ENCODE assay signal across 1 cellular context in the genomic region with DNA sequence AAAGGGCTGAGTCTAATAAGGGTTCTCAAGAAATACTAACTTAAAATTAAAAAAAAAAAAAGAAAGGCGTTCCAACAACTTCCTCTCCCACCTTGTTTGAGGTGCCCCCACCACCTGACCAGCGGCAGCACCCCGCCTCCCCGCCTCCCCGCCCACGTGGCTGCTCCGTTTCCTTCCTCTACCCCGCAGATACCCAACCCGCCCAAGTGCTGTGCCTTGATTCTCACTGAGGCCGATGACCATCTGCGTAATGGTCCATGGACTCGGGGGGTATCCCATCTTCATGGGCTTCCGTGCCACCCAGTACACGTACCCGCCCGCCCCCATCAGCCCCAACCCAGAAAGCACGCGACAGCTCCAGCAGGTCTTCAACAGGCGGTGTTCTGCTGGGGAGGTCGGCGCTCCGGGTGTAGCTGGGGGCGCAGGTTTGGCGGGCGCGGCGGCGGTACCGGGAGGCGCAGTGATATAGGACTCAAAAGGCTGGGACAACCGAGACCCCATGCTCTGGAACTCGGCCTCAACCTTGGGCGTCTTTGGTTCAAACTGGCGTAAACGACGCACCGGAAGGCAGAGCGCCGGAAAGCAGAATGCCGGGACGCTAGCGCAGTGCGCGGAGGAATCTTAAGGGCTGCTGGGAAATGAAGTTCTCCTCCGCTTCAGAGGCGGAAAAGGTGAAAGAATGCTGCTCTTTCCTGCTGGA.
A peak's percentile ranks its signal among the peaks of the same experiment; 100 is the strongest.
TF ChIP-seq lines count a peak whose summit lies in the region.

A gene with protein sequence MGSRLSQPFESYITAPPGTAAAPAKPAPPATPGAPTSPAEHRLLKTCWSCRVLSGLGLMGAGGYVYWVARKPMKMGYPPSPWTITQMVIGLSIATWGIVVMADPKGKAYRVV (minus strand): TSS at position 545 of the 700 bp plus-strand sequence. CDS start 44 bp downstream, at position 501.

TF ChIP-seq in HepG2, 621 proteins besides CTCF, POLR2A, EP300 and RAD21 (continued from another document and continues in another):
- TF ChIP-seq REXO4 (CRISPR knock-in tag; IDR thresholded peaks at IDR 0.05; ENCODE audit: borderline replicate concordance): no peak
- TF ChIP-seq MEF2D (CRISPR knock-in tag; IDR thresholded peaks at IDR 0.05): peak; percentile 66; the same call in 1 of the 2 replicates
- no peak for TF ChIP-seq ZNF607 (CRISPR knock-in tag; IDR thresholded peaks at IDR 0.05; ENCODE audit: borderline replicate concordance)
- TF ChIP-seq, protein P1, sequence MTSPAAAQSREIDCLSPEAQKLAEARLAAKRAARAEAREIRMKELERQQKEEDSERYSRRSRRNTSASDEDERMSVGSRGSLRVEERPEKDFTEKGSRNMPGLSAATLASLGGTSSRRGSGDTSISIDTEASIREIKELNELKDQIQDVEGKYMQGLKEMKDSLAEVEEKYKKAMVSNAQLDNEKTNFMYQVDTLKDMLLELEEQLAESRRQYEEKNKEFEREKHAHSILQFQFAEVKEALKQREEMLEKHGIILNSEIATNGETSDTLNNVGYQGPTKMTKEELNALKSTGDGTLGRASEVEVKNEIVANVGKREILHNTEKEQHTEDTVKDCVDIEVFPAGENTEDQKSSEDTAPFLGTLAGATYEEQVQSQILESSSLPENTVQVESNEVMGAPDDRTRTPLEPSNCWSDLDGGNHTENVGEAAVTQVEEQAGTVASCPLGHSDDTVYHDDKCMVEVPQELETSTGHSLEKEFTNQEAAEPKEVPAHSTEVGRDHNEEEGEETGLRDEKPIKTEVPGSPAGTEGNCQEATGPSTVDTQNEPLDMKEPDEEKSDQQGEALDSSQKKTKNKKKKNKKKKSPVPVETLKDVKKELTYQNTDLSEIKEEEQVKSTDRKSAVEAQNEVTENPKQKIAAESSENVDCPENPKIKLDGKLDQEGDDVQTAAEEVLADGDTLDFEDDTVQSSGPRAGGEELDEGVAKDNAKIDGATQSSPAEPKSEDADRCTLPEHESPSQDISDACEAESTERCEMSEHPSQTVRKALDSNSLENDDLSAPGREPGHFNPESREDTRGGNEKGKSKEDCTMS (CRISPR knock-in tag; conservative IDR thresholded peaks at IDR 0.05): no peak
- 0 out of 2 replicates have a peak, but pooled peaks have one; percentile 26 for TF ChIP-seq ERF (CRISPR knock-in tag; IDR thresholded peaks at IDR 0.05)
- TF ChIP-seq MLLT10 (CRISPR knock-in tag; IDR thresholded peaks at IDR 0.05): no peak
- peak; percentile 72 for TF ChIP-seq AGO2 (optimal IDR thresholded peaks at IDR 0.05; ENCODE audit: low read depth, low read length)
- TF ChIP-seq NFYB (CRISPR knock-in tag; IDR thresholded peaks at IDR 0.05): no peak; the same call in 1 of the 2 replicates
- no peak for TF ChIP-seq TARDBP (CRISPR knock-in tag; IDR thresholded peaks at IDR 0.05)
- peak; percentile 39; the same call in 1 of the 2 replicates for TF ChIP-seq HDAC2 (CRISPR knock-in tag; IDR thresholded peaks at IDR 0.05)
- TF ChIP-seq, protein P2, sequence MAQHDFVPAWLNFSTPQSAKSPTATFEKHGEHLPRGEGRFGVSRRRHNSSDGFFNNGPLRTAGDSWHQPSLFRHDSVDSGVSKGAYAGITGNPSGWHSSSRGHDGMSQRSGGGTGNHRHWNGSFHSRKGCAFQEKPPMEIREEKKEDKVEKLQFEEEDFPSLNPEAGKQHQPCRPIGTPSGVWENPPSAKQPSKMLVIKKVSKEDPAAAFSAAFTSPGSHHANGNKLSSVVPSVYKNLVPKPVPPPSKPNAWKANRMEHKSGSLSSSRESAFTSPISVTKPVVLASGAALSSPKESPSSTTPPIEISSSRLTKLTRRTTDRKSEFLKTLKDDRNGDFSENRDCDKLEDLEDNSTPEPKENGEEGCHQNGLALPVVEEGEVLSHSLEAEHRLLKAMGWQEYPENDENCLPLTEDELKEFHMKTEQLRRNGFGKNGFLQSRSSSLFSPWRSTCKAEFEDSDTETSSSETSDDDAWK (CRISPR knock-in tag; IDR thresholded peaks at IDR 0.05): no peak
- no peak for TF ChIP-seq ZNF547 (CRISPR knock-in tag; IDR thresholded peaks at IDR 0.05)
- peak; percentile 83 for TF ChIP-seq RBFOX2 (IDR thresholded peaks at IDR 0.05; ENCODE audit: low read depth, low read length)
- TF ChIP-seq, protein P3, sequence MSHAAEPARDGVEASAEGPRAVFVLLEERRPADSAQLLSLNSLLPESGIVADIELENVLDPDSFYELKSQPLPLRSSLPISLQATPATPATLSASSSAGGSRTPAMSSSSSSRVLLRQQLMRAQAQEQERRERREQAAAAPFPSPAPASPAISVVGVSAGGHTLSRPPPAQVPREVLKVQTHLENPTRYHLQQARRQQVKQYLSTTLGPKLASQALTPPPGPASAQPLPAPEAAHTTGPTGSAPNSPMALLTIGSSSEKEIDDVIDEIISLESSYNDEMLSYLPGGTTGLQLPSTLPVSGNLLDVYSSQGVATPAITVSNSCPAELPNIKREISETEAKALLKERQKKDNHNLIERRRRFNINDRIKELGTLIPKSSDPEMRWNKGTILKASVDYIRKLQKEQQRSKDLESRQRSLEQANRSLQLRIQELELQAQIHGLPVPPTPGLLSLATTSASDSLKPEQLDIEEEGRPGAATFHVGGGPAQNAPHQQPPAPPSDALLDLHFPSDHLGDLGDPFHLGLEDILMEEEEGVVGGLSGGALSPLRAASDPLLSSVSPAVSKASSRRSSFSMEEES (CRISPR knock-in tag; IDR thresholded peaks at IDR 0.05): no peak
- TF ChIP-seq, protein P4, sequence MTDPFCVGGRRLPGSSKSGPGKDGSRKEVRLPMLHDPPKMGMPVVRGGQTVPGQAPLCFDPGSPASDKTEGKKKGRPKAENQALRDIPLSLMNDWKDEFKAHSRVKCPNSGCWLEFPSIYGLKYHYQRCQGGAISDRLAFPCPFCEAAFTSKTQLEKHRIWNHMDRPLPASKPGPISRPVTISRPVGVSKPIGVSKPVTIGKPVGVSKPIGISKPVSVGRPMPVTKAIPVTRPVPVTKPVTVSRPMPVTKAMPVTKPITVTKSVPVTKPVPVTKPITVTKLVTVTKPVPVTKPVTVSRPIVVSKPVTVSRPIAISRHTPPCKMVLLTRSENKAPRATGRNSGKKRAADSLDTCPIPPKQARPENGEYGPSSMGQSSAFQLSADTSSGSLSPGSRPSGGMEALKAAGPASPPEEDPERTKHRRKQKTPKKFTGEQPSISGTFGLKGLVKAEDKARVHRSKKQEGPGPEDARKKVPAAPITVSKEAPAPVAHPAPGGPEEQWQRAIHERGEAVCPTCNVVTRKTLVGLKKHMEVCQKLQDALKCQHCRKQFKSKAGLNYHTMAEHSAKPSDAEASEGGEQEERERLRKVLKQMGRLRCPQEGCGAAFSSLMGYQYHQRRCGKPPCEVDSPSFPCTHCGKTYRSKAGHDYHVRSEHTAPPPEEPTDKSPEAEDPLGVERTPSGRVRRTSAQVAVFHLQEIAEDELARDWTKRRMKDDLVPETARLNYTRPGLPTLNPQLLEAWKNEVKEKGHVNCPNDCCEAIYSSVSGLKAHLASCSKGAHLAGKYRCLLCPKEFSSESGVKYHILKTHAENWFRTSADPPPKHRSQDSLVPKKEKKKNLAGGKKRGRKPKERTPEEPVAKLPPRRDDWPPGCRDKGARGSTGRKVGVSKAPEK (CRISPR knock-in tag; IDR thresholded peaks at IDR 0.05; ENCODE audit: borderline replicate concordance): no peak; the same call in 1 of the 2 replicates
- peak; percentile 71; the same call in 1 of the 2 replicates for TF ChIP-seq ZZZ3 (CRISPR knock-in tag; IDR thresholded peaks at IDR 0.05; ENCODE audit: borderline replicate concordance)
- TF ChIP-seq NONO (IDR thresholded peaks at IDR 0.05): no peak
- TF ChIP-seq NONO (CRISPR knock-in tag; conservative IDR thresholded peaks at IDR 0.05): no peak; the same call in 1 of the 2 replicates
- TF ChIP-seq, protein P5, sequence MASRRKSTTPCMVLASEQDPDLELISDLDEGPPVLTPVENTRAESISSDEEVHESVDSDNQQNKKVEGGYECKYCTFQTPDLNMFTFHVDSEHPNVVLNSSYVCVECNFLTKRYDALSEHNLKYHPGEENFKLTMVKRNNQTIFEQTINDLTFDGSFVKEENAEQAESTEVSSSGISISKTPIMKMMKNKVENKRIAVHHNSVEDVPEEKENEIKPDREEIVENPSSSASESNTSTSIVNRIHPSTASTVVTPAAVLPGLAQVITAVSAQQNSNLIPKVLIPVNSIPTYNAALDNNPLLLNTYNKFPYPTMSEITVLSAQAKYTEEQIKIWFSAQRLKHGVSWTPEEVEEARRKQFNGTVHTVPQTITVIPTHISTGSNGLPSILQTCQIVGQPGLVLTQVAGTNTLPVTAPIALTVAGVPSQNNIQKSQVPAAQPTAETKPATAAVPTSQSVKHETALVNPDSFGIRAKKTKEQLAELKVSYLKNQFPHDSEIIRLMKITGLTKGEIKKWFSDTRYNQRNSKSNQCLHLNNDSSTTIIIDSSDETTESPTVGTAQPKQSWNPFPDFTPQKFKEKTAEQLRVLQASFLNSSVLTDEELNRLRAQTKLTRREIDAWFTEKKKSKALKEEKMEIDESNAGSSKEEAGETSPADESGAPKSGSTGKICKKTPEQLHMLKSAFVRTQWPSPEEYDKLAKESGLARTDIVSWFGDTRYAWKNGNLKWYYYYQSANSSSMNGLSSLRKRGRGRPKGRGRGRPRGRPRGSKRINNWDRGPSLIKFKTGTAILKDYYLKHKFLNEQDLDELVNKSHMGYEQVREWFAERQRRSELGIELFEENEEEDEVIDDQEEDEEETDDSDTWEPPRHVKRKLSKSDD (CRISPR knock-in tag; IDR thresholded peaks at IDR 0.05; ENCODE audit: low read depth): no peak
- no peak for TF ChIP-seq ZNF33B (CRISPR knock-in tag; IDR thresholded peaks at IDR 0.05)
- 0 out of 2 replicates have a peak, but pooled peaks have one; percentile 4 for TF ChIP-seq CREB1 (IDR thresholded peaks at IDR 0.05)
- TF ChIP-seq CREB1 (CRISPR knock-in tag; IDR thresholded peaks at IDR 0.05): peak; percentile 80
- TF ChIP-seq EZH2 (conservative IDR thresholded peaks at IDR 0.05; ENCODE audit: low read depth, low read length): no peak
- no peak for TF ChIP-seq EEA1 (CRISPR knock-in tag; IDR thresholded peaks at IDR 0.05; ENCODE audit: borderline replicate concordance)
- TF ChIP-seq, protein P6, sequence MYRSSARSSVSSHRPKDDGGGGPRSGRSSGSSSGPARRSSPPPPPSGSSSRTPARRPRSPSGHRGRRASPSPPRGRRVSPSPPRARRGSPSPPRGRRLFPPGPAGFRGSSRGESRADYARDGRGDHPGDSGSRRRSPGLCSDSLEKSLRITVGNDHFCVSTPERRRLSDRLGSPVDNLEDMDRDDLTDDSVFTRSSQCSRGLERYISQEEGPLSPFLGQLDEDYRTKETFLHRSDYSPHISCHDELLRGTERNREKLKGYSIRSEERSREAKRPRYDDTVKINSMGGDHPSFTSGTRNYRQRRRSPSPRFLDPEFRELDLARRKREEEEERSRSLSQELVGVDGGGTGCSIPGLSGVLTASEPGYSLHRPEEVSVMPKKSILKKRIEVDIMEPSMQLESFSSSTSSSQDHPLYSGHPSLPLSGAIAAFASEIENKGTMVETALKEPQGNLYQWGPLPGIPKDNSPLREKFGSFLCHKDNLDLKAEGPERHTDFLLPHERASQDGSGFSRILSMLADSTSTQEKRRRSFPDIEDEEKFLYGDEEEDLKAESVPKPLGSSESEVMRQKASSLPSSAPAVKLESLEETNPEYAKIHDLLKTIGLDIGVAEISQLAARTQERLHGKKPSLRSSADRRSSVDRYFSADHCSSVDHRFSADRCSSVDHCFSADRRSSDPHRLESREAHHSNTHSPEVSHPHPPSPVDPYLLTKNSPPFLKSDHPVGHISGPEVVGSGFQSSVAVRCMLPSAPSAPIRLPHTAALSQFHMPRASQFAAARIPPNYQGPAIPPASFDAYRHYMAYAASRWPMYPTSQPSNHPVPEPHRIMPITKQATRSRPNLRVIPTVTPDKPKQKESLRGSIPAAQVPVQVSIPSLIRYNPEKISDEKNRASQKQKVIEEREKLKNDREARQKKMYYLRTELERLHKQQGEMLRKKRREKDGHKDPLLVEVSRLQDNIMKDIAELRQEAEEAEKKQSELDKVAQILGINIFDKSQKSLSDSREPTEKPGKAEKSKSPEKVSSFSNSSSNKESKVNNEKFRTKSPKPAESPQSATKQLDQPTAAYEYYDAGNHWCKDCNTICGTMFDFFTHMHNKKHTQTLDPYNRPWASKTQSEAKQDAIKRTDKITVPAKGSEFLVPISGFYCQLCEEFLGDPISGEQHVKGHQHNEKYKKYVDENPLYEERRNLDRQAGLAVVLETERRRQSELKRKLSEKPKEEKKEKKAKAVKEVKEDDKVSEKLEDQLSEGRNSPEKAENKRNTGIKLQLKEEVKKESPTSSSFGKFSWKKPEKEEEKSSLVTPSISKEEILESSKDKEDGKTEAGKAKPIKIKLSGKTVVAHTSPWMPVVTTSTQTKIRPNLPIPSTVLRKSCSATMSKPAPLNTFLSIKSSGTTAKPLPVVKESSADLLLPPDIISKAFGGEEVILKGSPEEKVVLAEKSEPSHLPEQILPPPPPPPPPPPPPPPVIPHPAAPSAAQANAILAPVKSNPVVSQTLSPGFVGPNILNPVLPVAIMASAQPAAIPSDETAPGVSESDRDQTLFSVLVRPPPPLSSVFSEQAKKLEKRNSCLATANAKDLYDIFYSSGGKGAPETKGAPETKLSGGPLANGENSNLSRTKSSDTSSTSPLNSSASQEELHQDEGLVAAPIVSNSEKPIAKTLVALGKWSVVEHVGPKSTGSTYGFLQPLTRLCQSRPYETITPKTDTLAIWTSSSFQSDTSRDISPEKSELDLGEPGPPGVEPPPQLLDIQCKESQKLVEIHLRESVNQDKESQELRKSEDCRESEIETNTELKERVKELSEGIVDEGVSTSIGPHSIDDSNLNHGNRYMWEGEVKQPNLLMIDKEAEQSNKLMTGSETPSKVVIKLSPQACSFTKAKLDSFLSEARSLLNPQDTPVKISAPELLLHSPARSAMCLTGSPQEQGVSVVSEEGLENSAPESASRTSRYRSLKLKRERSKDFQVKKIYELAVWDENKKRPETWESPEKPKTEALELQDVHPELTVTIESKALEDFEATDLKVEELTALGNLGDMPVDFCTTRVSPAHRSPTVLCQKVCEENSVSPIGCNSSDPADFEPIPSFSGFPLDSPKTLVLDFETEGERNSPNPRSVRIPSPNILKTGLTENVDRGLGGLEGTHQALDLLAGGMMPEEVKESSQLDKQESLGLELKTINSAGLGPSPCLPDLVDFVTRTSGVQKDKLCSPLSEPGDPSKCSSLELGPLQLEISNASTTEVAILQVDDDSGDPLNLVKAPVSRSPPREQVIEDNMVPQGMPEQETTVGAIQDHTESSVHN (CRISPR knock-in tag; IDR thresholded peaks at IDR 0.05): 0 out of 2 replicates have a peak, but pooled peaks have one; percentile 34
- no peak for TF ChIP-seq ZNF484 (CRISPR knock-in tag; IDR thresholded peaks at IDR 0.05; ENCODE audit: borderline replicate concordance, low read depth)
- peak; percentile 22; the same call in 1 of the 2 replicates for TF ChIP-seq ZNF331 (CRISPR knock-in tag; IDR thresholded peaks at IDR 0.05)
- TF ChIP-seq, protein P7, sequence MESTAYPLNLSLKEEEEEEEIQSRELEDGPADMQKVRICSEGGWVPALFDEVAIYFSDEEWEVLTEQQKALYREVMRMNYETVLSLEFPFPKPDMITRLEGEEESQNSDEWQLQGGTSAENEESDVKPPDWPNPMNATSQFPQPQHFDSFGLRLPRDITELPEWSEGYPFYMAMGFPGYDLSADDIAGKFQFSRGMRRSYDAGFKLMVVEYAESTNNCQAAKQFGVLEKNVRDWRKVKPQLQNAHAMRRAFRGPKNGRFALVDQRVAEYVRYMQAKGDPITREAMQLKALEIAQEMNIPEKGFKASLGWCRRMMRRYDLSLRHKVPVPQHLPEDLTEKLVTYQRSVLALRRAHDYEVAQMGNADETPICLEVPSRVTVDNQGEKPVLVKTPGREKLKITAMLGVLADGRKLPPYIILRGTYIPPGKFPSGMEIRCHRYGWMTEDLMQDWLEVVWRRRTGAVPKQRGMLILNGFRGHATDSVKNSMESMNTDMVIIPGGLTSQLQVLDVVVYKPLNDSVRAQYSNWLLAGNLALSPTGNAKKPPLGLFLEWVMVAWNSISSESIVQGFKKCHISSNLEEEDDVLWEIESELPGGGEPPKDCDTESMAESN (CRISPR knock-in tag; conservative IDR thresholded peaks at IDR 0.05): peak; percentile 46; the same call in 1 of the 2 replicates
- TF ChIP-seq ATF1 (CRISPR knock-in tag; IDR thresholded peaks at IDR 0.05): peak; percentile 69
- TF ChIP-seq PAF1 (CRISPR knock-in tag; IDR thresholded peaks at IDR 0.05): no peak
